ENCODE assay signal across 17 cellular contexts in genomic region chr9:133607976-133608375, GRCh38. TPM values are rescaled to one million over a fixed set of nuclear protein-coding genes. Genes with fewer than 3 reads are reported as not detected.
DNase-seq lines count a peak whose midpoint lies in the region; ATAC-seq, FAIRE-seq and TF ChIP-seq lines count a peak whose summit lies in the region.
"Had no signal": no experiment of that assay in that cellular context is flagged by ENCODE, and none has a peak within 500 bp of the region (broad histone marks: within the 10 kb centered on the region; RNA-seq: fewer than 3 reads in every experiment).

No MANE protein-coding gene starts in this region.

- no peak for TF ChIP-seq POLR2A in HepG2 (IDR thresholded peaks at IDR 0.05; ENCODE audit: insufficient read depth in 1 of 2, low read depth in 2 of 2, low read length in 2 of 2)

- no peaks in the 10 kb centered on the region for H3K36me3 ChIP-seq in left ventricle myocardium inferior
- H3K36me3 ChIP-seq in right atrium auricular region = no peaks in the 10 kb centered on the region
- no peaks in the 10 kb centered on the region for H3K36me3 ChIP-seq in neural progenitor cell
- H3K36me3 ChIP-seq in HepG2 (replicated peaks in 1 of 2; ENCODE audit: control insufficient read depth in 1 of 2, insufficient read depth in 2 of 2, low read length in 2 of 2) = no peaks in the 10 kb centered on the region
- H3K36me3 ChIP-seq: BLaER1 treated with 17β-estradiol and CSF1 and Interleukin-3, amounts not matched to agents 10 nM and 100 nM had no signal

- H2AFZ ChIP-seq in neural progenitor cell (replicated peaks) = no peak overlapping the region
- H2AFZ ChIP-seq in HepG2 (ENCODE audit: low read length) = no peak overlapping the region
- H2AFZ ChIP-seq: GM23248 had no signal

- in situ Hi-C loops in HepG2 (cut with HindIII; ENCODE audit: extremely low pct_ligation_motif_present, low pct_unique_long_range_greater_than_20kb) = no loop called here

- peak overlapping the region; percentile 33 for H3K4me3 Mint-ChIP-seq in neural progenitor cell
- H3K4me3 Mint-ChIP-seq in activated CD4-positive, alpha-beta T cell treated with anti-CD3 and anti-CD28 coated beads, Interleukin-2, amount 10 ng/mL, durations not matched to agents 24 days and 14 days = no peak overlapping the region

- TF ChIP-seq EP300 in HepG2 (IDR thresholded peaks at IDR 0.05; ENCODE audit: low read depth in 2 of 2, low read length in 2 of 2) = no peak
- TF ChIP-seq EP300 in HepG2 (CRISPR knock-in tag; IDR thresholded peaks at IDR 0.05; ENCODE audit: borderline replicate concordance) = no peak

- H3K27me3 ChIP-seq in left ventricle myocardium inferior (ENCODE audit: low read depth) = peaks cover 100% of the 10 kb centered on the region
- peaks cover 5 to 7% of the 10 kb centered on the region in 2 donors for H3K27me3 ChIP-seq in right atrium auricular region
- H3K27me3 ChIP-seq in dorsolateral prefrontal cortex = peaks cover 0 to 55% (median 10%) of the 10 kb centered on the region in 45 donors
- peaks cover 69% of the 10 kb centered on the region for H3K27me3 ChIP-seq in neural progenitor cell
- H3K27me3 ChIP-seq in HepG2 (ENCODE audit: control insufficient read depth in 1 of 2, insufficient read depth in 2 of 2, low read length in 2 of 2) = peaks cover 12 to 77% of the 10 kb centered on the region in 2 experiments

- no peak for ATAC-seq in GM19455 (IDR thresholded peaks at IDR 0.05; ENCODE audit: unreplicated experiment)
- ATAC-seq in HepG2 = no peak

- intact Hi-C loops in left ventricle myocardium inferior (cut with micrococcal nuclease) (no loop called here), dorsolateral prefrontal cortex (cut with DNase I) (loop anchor here in 1 of 2 donors (10.0 kb wide), 1 partner anchor 97 kb away; no protein-coding TSS in a partner anchor), HepG2 (cut with micrococcal nuclease; ENCODE audit: unreplicated experiment) (no loop called here)
- intact Hi-C loops in activated CD4-positive, alpha-beta T cell treated with anti-CD3 and anti-CD28 coated beads, Interleukin-2, amount 10 ng/mL, durations not matched to agents 24 days and 14 days (cut with micrococcal nuclease) = no loop called here

- no TSS peak for BruUV-seq in HepG2 (replicated peaks; lab: Mats Ljungman, UMichigan)

- peaks cover 54% of the 10 kb centered on the region for H3K27me3 Mint-ChIP-seq in neural progenitor cell (ENCODE audit: insufficient read depth, low read depth)
- H3K27me3 Mint-ChIP-seq in activated CD4-positive, alpha-beta T cell treated with anti-CD3 and anti-CD28 coated beads, Interleukin-2, amount 10 ng/mL, durations not matched to agents 24 days and 14 days = peaks cover 22% of the 10 kb centered on the region

- no peaks in the 10 kb centered on the region for H3K9me3 Mint-ChIP-seq in neural progenitor cell
- no peaks in the 10 kb centered on the region for H3K9me3 Mint-ChIP-seq in activated CD4-positive, alpha-beta T cell treated with anti-CD3 and anti-CD28 coated beads, Interleukin-2, amount 10 ng/mL, durations not matched to agents 24 days and 14 days

- no peaks in the 10 kb centered on the region for H3K36me3 Mint-ChIP-seq in neural progenitor cell
- no peaks in the 10 kb centered on the region for H3K36me3 Mint-ChIP-seq in activated CD4-positive, alpha-beta T cell treated with anti-CD3 and anti-CD28 coated beads, Interleukin-2, amount 10 ng/mL, durations not matched to agents 24 days and 14 days (ENCODE audit: low read depth)
- H3K36me3 Mint-ChIP-seq: CD4-positive, CD25-positive, alpha-beta regulatory T cell; IgD-negative memory B cell had no signal

- no peaks in the 10 kb centered on the region for H3K79me2 ChIP-seq in neural progenitor cell (ENCODE audit: low read depth)
- no peaks in the 10 kb centered on the region for H3K79me2 ChIP-seq in HepG2 (ENCODE audit: insufficient read depth, low read length)

- H3K4me1 Mint-ChIP-seq in neural progenitor cell = peaks cover 6% of the 10 kb centered on the region
- no peaks in the 10 kb centered on the region for H3K4me1 Mint-ChIP-seq in activated CD4-positive, alpha-beta T cell treated with anti-CD3 and anti-CD28 coated beads, Interleukin-2, amount 10 ng/mL, durations not matched to agents 24 days and 14 days

- H3K4me3 ChIP-seq in left ventricle myocardium inferior (no peak overlapping the region), right atrium auricular region (no peak overlapping the region), dorsolateral prefrontal cortex (peak overlapping the region in 54 of 59 donors; percentile 13 to 70 (median 55)), neural progenitor cell (no peak overlapping the region), HepG2 (replicated peaks in 1 of 3; ENCODE audit: insufficient read depth in 1 of 3, low read depth in 2 of 3, low read length in 3 of 3) (no peak overlapping the region)
- H3K4me3 ChIP-seq: BLaER1 treated with 17β-estradiol and CSF1 and Interleukin-3, amounts not matched to agents 10 nM and 100 nM; GM23248 had no signal

- H3K4me1 ChIP-seq in left ventricle myocardium inferior = no peaks in the 10 kb centered on the region
- no peaks in the 10 kb centered on the region for H3K4me1 ChIP-seq in right atrium auricular region
- peaks cover 4% of the 10 kb centered on the region for H3K4me1 ChIP-seq in neural progenitor cell
- no peaks in the 10 kb centered on the region for H3K4me1 ChIP-seq in HepG2 (ENCODE audit: insufficient read depth, low read length)

- FAIRE-seq in HepG2 (lab: Jason Lieb, UNC) = no peak
- FAIRE-seq: GM18507 had no signal

- no peak overlapping the region for H3K27ac Mint-ChIP-seq in neural progenitor cell
- H3K27ac Mint-ChIP-seq in activated CD4-positive, alpha-beta T cell treated with anti-CD3 and anti-CD28 coated beads, Interleukin-2, amount 10 ng/mL, durations not matched to agents 24 days and 14 days = no peak overlapping the region
- H3K27ac Mint-ChIP-seq: CD4-positive, CD25-positive, alpha-beta regulatory T cell; IgD-negative memory B cell had no signal

- no peak for TF ChIP-seq CTCF in left ventricle myocardium inferior (IDR thresholded peaks at IDR 0.05; ENCODE audit: borderline replicate concordance)
- TF ChIP-seq CTCF in right atrium auricular region (IDR thresholded peaks at IDR 0.05) = no peak
- no peak for TF ChIP-seq CTCF in dorsolateral prefrontal cortex (IDR thresholded peaks at IDR 0.05 in 54 of 56, conservative IDR thresholded peaks at IDR 0.05 in 2 of 56; ENCODE audit: low read depth in 1 of 56, partially characterized antibody in 56 of 56)
- TF ChIP-seq CTCF in neural progenitor cell (IDR thresholded peaks at IDR 0.05) = no peak
- TF ChIP-seq CTCF in HepG2 (CRISPR knock-in tag; IDR thresholded peaks at IDR 0.05) = no peak

- CTCF ChIA-PET in HepG2 (lab: Yijun Ruan, JAX; ENCODE audit: low intra/inter-chr PET ratio, low total read pairs) = no interaction called here

- H3K4me2 ChIP-seq in neural progenitor cell = no peak overlapping the region
- no peak overlapping the region for H3K4me2 ChIP-seq in HepG2 (ENCODE audit: low read depth, low read length)
- H3K4me2 ChIP-seq: BLaER1 treated with 17β-estradiol and CSF1 and Interleukin-3, amounts not matched to agents 10 nM and 100 nM had no signal

- H3F3A ChIP-seq in neural progenitor cell (ENCODE audit: low read depth) = peaks cover 4% of the 10 kb centered on the region

- WGBS in HepG2 (ENCODE audit: low lambda C conversion rate) = 31% methylated on average over 8 of the region's 8 CpGs

- H4K20me1 ChIP-seq in neural progenitor cell (ENCODE audit: low read depth) (peaks cover 6% of the 10 kb centered on the region), HepG2 (ENCODE audit: insufficient read depth, low read length) (0 out of 2 replicates have a peak, but pooled peaks cover 9% of the 10 kb centered on the region)

- POLR2A ChIA-PET in HepG2 (lab: Yijun Ruan, JAX) = no interaction called here

- H3K9me3 ChIP-seq in left ventricle myocardium inferior (replicated peaks) (no peaks in the 10 kb centered on the region), right atrium auricular region (no peaks in the 10 kb centered on the region), neural progenitor cell (ENCODE audit: low read depth) (no peaks in the 10 kb centered on the region), HepG2 (ENCODE audit: low read length) (no peaks in the 10 kb centered on the region)
- H3K9me3 ChIP-seq: BLaER1 treated with 17β-estradiol and CSF1 and Interleukin-3, amounts not matched to agents 10 nM and 100 nM had no signal

- no peak for TF ChIP-seq RAD21 in HepG2 (CRISPR knock-in tag; IDR thresholded peaks at IDR 0.05)

- H3K27ac ChIP-seq in left ventricle myocardium inferior (replicated peaks) (no peak overlapping the region), right atrium auricular region (no peak overlapping the region), dorsolateral prefrontal cortex (peak overlapping the region in 29 of 59 donors; percentile 26 to 87 (median 69)), neural progenitor cell (no peak overlapping the region), HepG2 (ENCODE audit: extremely low read length, insufficient read depth, low read length) (no peak overlapping the region)
- H3K27ac ChIP-seq: BLaER1 treated with 17β-estradiol and CSF1 and Interleukin-3, amounts not matched to agents 10 nM and 100 nM; GM23248 had no signal

- DNase-seq in left ventricle myocardium inferior (peak; percentile 10), right atrium auricular region (ENCODE audit: low spot score) (no peak), dorsolateral prefrontal cortex (peak in 1 of 10 donors; percentile 28), neural progenitor cell (ENCODE audit: low spot score) (no peak), HepG2 (ENCODE audit: low spot score) (no peak)
- DNase-seq in activated CD4-positive, alpha-beta T cell treated with anti-CD3 and anti-CD28 coated beads, Interleukin-2, amount 10 ng/mL, durations not matched to agents 24 days and 14 days = no peak
- DNase-seq: 8988T; AML-193; CD4-positive, CD25-positive, alpha-beta regulatory T cell; DMS53; GM23248; H7 had no signal

- H3K9ac ChIP-seq in neural progenitor cell (no peak overlapping the region), HepG2 (ENCODE audit: insufficient read depth, low read depth, low read length) (no peak overlapping the region)
- H3K9ac ChIP-seq: BLaER1 treated with 17β-estradiol and CSF1 and Interleukin-3, amounts not matched to agents 10 nM and 100 nM; GM23248 had no signal

RNA-seq across cellular contexts. Expression of gene FAM163B, which starts 1.2 kb away (rescaled TPM):
- total RNA-seq in left ventricle myocardium inferior = not detected
- 1 to 10 TPM in 1 of 2 donors, not detected in 1; 1.7 TPM for total RNA-seq in right atrium auricular region
- total RNA-seq in dorsolateral prefrontal cortex = 100 to 1,000 TPM in 78 of 120 experiments, 10 to 100 TPM in 42; 34.8 to 183 (median 111) TPM
- total RNA-seq in neural progenitor cell (ENCODE audit: low replicate concordance) = 0.31 TPM in 1 of 2 replicates, not detected in the other
- total RNA-seq in activated CD4-positive, alpha-beta T cell treated with anti-CD3 and anti-CD28 coated beads, Interleukin-2, amount 10 ng/mL, durations not matched to agents 24 days and 14 days = not detected in 2 replicates
- not detected in 2 replicates for total RNA-seq in HepG2 (2016; rRNA removed; fragmentation: Illumina TruSeq; extraction: Trizol)
- not detected in 2 replicates for total RNA-seq in HepG2 (2016; cell fraction: cytosol; rRNA removed; fragmentation: Illumina TruSeq; extraction: Trizol; ENCODE audit: low read depth)
- total RNA-seq in HepG2 (2016; cell fraction: insoluble cytoplasmic fraction; rRNA removed; fragmentation: Illumina TruSeq; extraction: Trizol) = not detected in 2 replicates
- total RNA-seq in HepG2 (2016; cell fraction: membrane; rRNA removed; fragmentation: Illumina TruSeq; extraction: Trizol) = not detected in 2 replicates
- not detected in 2 replicates for total RNA-seq in HepG2 (2016; cell fraction: nucleus; rRNA removed; fragmentation: Illumina TruSeq; extraction: Trizol)
- polyA plus RNA-seq in HepG2 (2011; rRNA removed) = not detected in 2 replicates
- polyA plus RNA-seq in HepG2 (2011; cell fraction: cytosol; rRNA removed) = not detected in 2 replicates
- polyA plus RNA-seq in HepG2 (2011; cell fraction: nucleus; rRNA removed) = not detected in 2 replicates
- not detected in 2 replicates for polyA plus RNA-seq in HepG2 (2012)
- polyA plus RNA-seq in HepG2 (2016; cell fraction: cytosol; fragmentation: Illumina TruSeq; extraction: Trizol; ENCODE audit: low read depth) = not detected in 2 replicates
- polyA plus RNA-seq in HepG2 (2016; cell fraction: insoluble cytoplasmic fraction; fragmentation: Illumina TruSeq; extraction: Trizol; ENCODE audit: low read depth) = not detected in 2 replicates
- polyA plus RNA-seq in HepG2 (2016; cell fraction: membrane; fragmentation: Illumina TruSeq; extraction: Trizol; ENCODE audit: low read depth) = not detected in 2 replicates
- polyA plus RNA-seq in HepG2 (2016; cell fraction: nucleus; fragmentation: Illumina TruSeq; extraction: Trizol; ENCODE audit: insufficient read depth, low read depth) = not detected in 2 replicates
- not detected in 2 replicates for polyA minus RNA-seq in HepG2 (2011; rRNA and poly(A)+ RNA removed; ENCODE audit: low replicate concordance)
- not detected in 2 replicates for polyA minus RNA-seq in HepG2 (2011; cell fraction: cytosol; rRNA and poly(A)+ RNA removed)
- polyA minus RNA-seq in HepG2 (2011; cell fraction: nucleus; rRNA and poly(A)+ RNA removed) = not detected in 2 replicates
- total RNA-seq: CD4-positive, CD25-positive, alpha-beta regulatory T cell; GM23248; HT-29 had no signal
- polyA plus RNA-seq: CD4-positive, CD25-positive, alpha-beta regulatory T cell; GM23248; IgD-negative memory B cell had no signal

RNA-seq across cellular contexts. Expression of gene DBH, which starts 28.2 kb away (rescaled TPM):
- total RNA-seq in left ventricle myocardium inferior = not detected
- not detected for total RNA-seq in right atrium auricular region
- 1 to 10 TPM in 98 of 120 experiments, under 1 TPM in 22; 0.32 to 4.4 (median 1.7) TPM for total RNA-seq in dorsolateral prefrontal cortex
- not detected in 2 replicates for total RNA-seq in neural progenitor cell (ENCODE audit: low replicate concordance)
- not detected in 2 replicates for total RNA-seq in activated CD4-positive, alpha-beta T cell treated with anti-CD3 and anti-CD28 coated beads, Interleukin-2, amount 10 ng/mL, durations not matched to agents 24 days and 14 days
- total RNA-seq in HepG2 (2016; rRNA removed; fragmentation: Illumina TruSeq; extraction: Trizol) = not detected in 2 replicates
- not detected in 2 replicates for total RNA-seq in HepG2 (2016; cell fraction: cytosol; rRNA removed; fragmentation: Illumina TruSeq; extraction: Trizol; ENCODE audit: low read depth)
- total RNA-seq in HepG2 (2016; cell fraction: insoluble cytoplasmic fraction; rRNA removed; fragmentation: Illumina TruSeq; extraction: Trizol) = not detected in 2 replicates
- total RNA-seq in HepG2 (2016; cell fraction: membrane; rRNA removed; fragmentation: Illumina TruSeq; extraction: Trizol) = not detected in 2 replicates
- total RNA-seq in HepG2 (2016; cell fraction: nucleus; rRNA removed; fragmentation: Illumina TruSeq; extraction: Trizol) = not detected in 2 replicates
- not detected in 2 replicates for polyA plus RNA-seq in HepG2 (2011; rRNA removed)
- polyA plus RNA-seq in HepG2 (2011; cell fraction: cytosol; rRNA removed) = not detected in 2 replicates
- not detected in 2 replicates for polyA plus RNA-seq in HepG2 (2011; cell fraction: nucleus; rRNA removed)
- polyA plus RNA-seq in HepG2 (2012) = 1.5 and 1.6 TPM in 2 replicates
- not detected in 2 replicates for polyA plus RNA-seq in HepG2 (2016; cell fraction: cytosol; fragmentation: Illumina TruSeq; extraction: Trizol; ENCODE audit: low read depth)
- not detected in 2 replicates for polyA plus RNA-seq in HepG2 (2016; cell fraction: insoluble cytoplasmic fraction; fragmentation: Illumina TruSeq; extraction: Trizol; ENCODE audit: low read depth)
- not detected in 2 replicates for polyA plus RNA-seq in HepG2 (2016; cell fraction: membrane; fragmentation: Illumina TruSeq; extraction: Trizol; ENCODE audit: low read depth)
- not detected in 2 replicates for polyA plus RNA-seq in HepG2 (2016; cell fraction: nucleus; fragmentation: Illumina TruSeq; extraction: Trizol; ENCODE audit: insufficient read depth, low read depth)
- not detected in 2 replicates for polyA minus RNA-seq in HepG2 (2011; rRNA and poly(A)+ RNA removed; ENCODE audit: low replicate concordance)
- not detected in 2 replicates for polyA minus RNA-seq in HepG2 (2011; cell fraction: cytosol; rRNA and poly(A)+ RNA removed)
- not detected in 2 replicates for polyA minus RNA-seq in HepG2 (2011; cell fraction: nucleus; rRNA and poly(A)+ RNA removed)
- total RNA-seq: GM23248, HT-29 had no signal
- polyA plus RNA-seq: CD4-positive, CD25-positive, alpha-beta regulatory T cell; GM23248; IgD-negative memory B cell had no signal

Comparison
In these comparisons a context has a peak if more than half of its experiments do, and no peak if none do; other contexts are left out.
1. H3K4me3 ChIP-seq: peak in dorsolateral prefrontal cortex (54 of 59); none in left ventricle myocardium inferior (single experiment), right atrium auricular region (0 of 2), neural progenitor cell (single experiment) and HepG2 (0 of 3).
2. RNA of gene FAM163B, which starts 1.2 kb away (total RNA-seq): 34.8 to 183 TPM in dorsolateral prefrontal cortex; 1.7 TPM in right atrium auricular region, not detected in left ventricle myocardium inferior (single experiment), 0.31 TPM in neural progenitor cell, not detected in activated CD4-positive, alpha-beta T cell treated with anti-CD3 and anti-CD28 coated beads, Interleukin-2, amount 10 ng/mL, durations not matched to agents 24 days and 14 days and not detected in HepG2; every median in the first group is over 10 times any median in the second.